17 cellular contexts compared by ENCODE assay signal in the genomic region with DNA sequence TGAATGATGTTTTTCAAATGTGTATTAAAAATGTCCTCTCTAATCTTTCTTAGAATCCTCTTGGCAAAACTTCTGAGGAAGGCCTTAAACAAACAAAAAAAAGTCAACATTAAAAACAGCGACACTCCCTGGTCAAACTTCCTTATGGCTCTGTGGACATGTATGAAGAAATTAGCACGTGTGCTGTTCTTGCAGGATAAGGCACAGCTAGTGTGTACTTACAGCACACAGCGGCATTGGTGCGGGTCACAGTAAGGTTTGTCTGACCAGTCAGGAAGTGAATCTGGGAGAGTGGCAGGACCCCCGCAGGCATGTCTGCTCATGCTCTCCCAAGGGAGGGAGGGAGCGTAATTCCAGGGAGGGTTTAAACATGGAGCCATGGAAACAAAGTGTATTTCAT. TPM values are rescaled to one million over a fixed set of nuclear protein-coding genes. Genes with fewer than 3 reads are reported as not detected.
DNase-seq lines count a peak whose midpoint lies in the region; ATAC-seq and TF ChIP-seq lines count a peak whose summit lies in the region.
"Had no signal": no experiment of that assay in that cellular context is flagged by ENCODE, and none has a peak within 500 bp of the region (broad histone marks: within the 10 kb centered on the region; RNA-seq: fewer than 3 reads in every experiment).

No MANE protein-coding gene starts in this region.

- DNase-seq in HFFc6 (no peak), astrocyte of the cerebellum (ENCODE audit: low read depth) (peak; percentile 1), T-helper 17 cell (no peak), SW 1271 (lab: John Stamatoyannopoulos, UW) (no peak)
- no peak for DNase-seq in stimulated activated naive CD4-positive, alpha-beta T cell treated with Interleukin-2 at 50 U/mL for 16 hours (lab: John Stamatoyannopoulos, UW)
- DNase-seq: activated CD8-positive, alpha-beta memory T cell treated with anti-CD3 and anti-CD28 coated beads, Interleukin-2, amount 10 ng/mL, durations not matched to agents 7 days and 5 days; activated naive CD4-positive, alpha-beta T cell treated with anti-CD3 and anti-CD28 coated beads for 36 hours; NCI-H1105 treated with DMSO at 0.1 percent for 48 hours; NCI-H524 treated with DMSO at 0.1 percent for 48 hours; psoas muscle; stimulated activated CD4-positive, alpha-beta T cell treated with anti-CD3 and anti-CD28 coated beads, Interleukin-2, amount 100 ng/mL, for 24 hours had no signal

- TF ChIP-seq CTCF in 22Rv1 (IDR thresholded peaks at IDR 0.05): peak; percentile 71
- peak; percentile 55 for TF ChIP-seq CTCF in HFFc6 (IDR thresholded peaks at IDR 0.05)
- TF ChIP-seq CTCF in astrocyte of the cerebellum (IDR thresholded peaks at IDR 0.05; ENCODE audit: low read depth, low read length, missing control alignments): peak; percentile 17
- peak; percentile 31 for TF ChIP-seq CTCF in liver (IDR thresholded peaks at IDR 0.05; ENCODE audit: low read depth, low read length, missing input control)

- ATAC-seq in T-helper 17 cell (no peak), GM21825 (IDR thresholded peaks at IDR 0.05; ENCODE audit: unreplicated experiment) (no peak)
- ATAC-seq: activated CD8-positive, alpha-beta memory T cell treated with anti-CD3 and anti-CD28 coated beads, Interleukin-2, amount 10 ng/mL, durations not matched to agents 7 days and 5 days; esophagus mucosa; Right ventricle myocardium inferior had no signal

- WGBS in liver: 50% methylated on average over 6 of the region's 6 CpGs

- H3K36me3 Mint-ChIP-seq in HFFc6 (ENCODE audit: low read depth) (no peaks in the 10 kb centered on the region), T-helper 17 cell (ENCODE audit: low read depth) (no peaks in the 10 kb centered on the region)
- H3K36me3 Mint-ChIP-seq: activated CD8-positive, alpha-beta memory T cell treated with anti-CD3 and anti-CD28 coated beads, Interleukin-2, amount 10 ng/mL, durations not matched to agents 7 days and 5 days had no signal

- no peak overlapping the region for H3K9ac ChIP-seq in liver (ENCODE audit: low read depth in 1 of 2, low read length in 2 of 2)

- H3K27me3 ChIP-seq in liver (ENCODE audit: control insufficient read depth in 4 of 4, insufficient read depth in 4 of 4, low read length in 3 of 4): no peaks in the 10 kb centered on the region

- TF ChIP-seq RAD21 in liver (IDR thresholded peaks at IDR 0.05): peak; percentile 41 to 56

- H3K27me3 Mint-ChIP-seq in HFFc6 (ENCODE audit: insufficient read depth) (no peaks in the 10 kb centered on the region), T-helper 17 cell (peaks cover 22% of the 10 kb centered on the region)

- H3K36me3 ChIP-seq in liver (ENCODE audit: control insufficient read depth in 4 of 4, insufficient read depth in 3 of 4, low read depth in 1 of 4, low read length in 3 of 4): peaks cover 0 to 29% (median 24%) of the 10 kb centered on the region in 4 donors

- H3K4me1 Mint-ChIP-seq in HFFc6 (ENCODE audit: low read depth): peaks cover 10% of the 10 kb centered on the region
- H3K4me1 Mint-ChIP-seq in T-helper 17 cell: peaks cover 2% of the 10 kb centered on the region
- H3K4me1 Mint-ChIP-seq: activated CD8-positive, alpha-beta memory T cell treated with anti-CD3 and anti-CD28 coated beads, Interleukin-2, amount 10 ng/mL, durations not matched to agents 7 days and 5 days; B cell had no signal

- in situ Hi-C loops in astrocyte of the cerebellum (cut with HindIII; ENCODE audit: low sequenced_read_pairs): no loop called here

- H3K27ac ChIP-seq in 22Rv1 (no peak overlapping the region; the same call in 1 of the 2 replicates), liver (ENCODE audit: low read depth in 1 of 2, low read length in 2 of 2) (peak overlapping the region; percentile 53 to 68)
- H3K27ac ChIP-seq: psoas muscle had no signal

- no peaks in the 10 kb centered on the region for H3K9me3 ChIP-seq in liver (ENCODE audit: control insufficient read depth in 4 of 4, low read length in 3 of 4)
- no peaks in the 10 kb centered on the region for H3K9me3 ChIP-seq in T-helper 17 cell (ENCODE audit: control insufficient read depth, low read length, poor library complexity, severe bottlenecking)

- H3K4me3 ChIP-seq in astrocyte of the cerebellum (ENCODE audit: low read depth, low read length) (no peak overlapping the region), liver (ENCODE audit: low read depth in 1 of 3, low read length in 3 of 3) (no peak overlapping the region)
- H3K4me3 ChIP-seq: psoas muscle had no signal

- peaks cover 4% of the 10 kb centered on the region; the same call in 1 of the 2 replicates for H3K9me3 Mint-ChIP-seq in HFFc6
- H3K9me3 Mint-ChIP-seq: activated naive CD4-positive, alpha-beta T cell treated with anti-CD3 and anti-CD28 coated beads for 36 hours had no signal

- no peak overlapping the region for H3K4me3 Mint-ChIP-seq in HFFc6
- no peak overlapping the region for H3K4me3 Mint-ChIP-seq in T-helper 17 cell
- H3K4me3 Mint-ChIP-seq: activated CD8-positive, alpha-beta memory T cell treated with anti-CD3 and anti-CD28 coated beads, Interleukin-2, amount 10 ng/mL, durations not matched to agents 7 days and 5 days; activated naive CD4-positive, alpha-beta T cell treated with anti-CD3 and anti-CD28 coated beads for 36 hours; B cell had no signal

- H3K27ac Mint-ChIP-seq in HFFc6 (no peak overlapping the region), T-helper 17 cell (no peak overlapping the region)
- H3K27ac Mint-ChIP-seq: activated CD8-positive, alpha-beta memory T cell treated with anti-CD3 and anti-CD28 coated beads, Interleukin-2, amount 10 ng/mL, durations not matched to agents 7 days and 5 days; activated naive CD4-positive, alpha-beta T cell treated with anti-CD3 and anti-CD28 coated beads for 36 hours; B cell had no signal

- peaks cover 0 to 33% (median 12%) of the 10 kb centered on the region in 4 donors for H3K4me1 ChIP-seq in liver (ENCODE audit: control insufficient read depth in 4 of 4, insufficient read depth in 4 of 4, low read length in 3 of 4)
- H3K4me1 ChIP-seq: psoas muscle had no signal

TF ChIP-seq in liver, 16 proteins besides CTCF, POLR2A, EP300 and RAD21:
- peak; percentile 33 to 46 for TF ChIP-seq HNF4A (conservative IDR thresholded peaks at IDR 0.05)
- TF ChIP-seq FOXA2 (IDR thresholded peaks at IDR 0.05): peak; percentile 11
- TF ChIP-seq, protein P1, sequence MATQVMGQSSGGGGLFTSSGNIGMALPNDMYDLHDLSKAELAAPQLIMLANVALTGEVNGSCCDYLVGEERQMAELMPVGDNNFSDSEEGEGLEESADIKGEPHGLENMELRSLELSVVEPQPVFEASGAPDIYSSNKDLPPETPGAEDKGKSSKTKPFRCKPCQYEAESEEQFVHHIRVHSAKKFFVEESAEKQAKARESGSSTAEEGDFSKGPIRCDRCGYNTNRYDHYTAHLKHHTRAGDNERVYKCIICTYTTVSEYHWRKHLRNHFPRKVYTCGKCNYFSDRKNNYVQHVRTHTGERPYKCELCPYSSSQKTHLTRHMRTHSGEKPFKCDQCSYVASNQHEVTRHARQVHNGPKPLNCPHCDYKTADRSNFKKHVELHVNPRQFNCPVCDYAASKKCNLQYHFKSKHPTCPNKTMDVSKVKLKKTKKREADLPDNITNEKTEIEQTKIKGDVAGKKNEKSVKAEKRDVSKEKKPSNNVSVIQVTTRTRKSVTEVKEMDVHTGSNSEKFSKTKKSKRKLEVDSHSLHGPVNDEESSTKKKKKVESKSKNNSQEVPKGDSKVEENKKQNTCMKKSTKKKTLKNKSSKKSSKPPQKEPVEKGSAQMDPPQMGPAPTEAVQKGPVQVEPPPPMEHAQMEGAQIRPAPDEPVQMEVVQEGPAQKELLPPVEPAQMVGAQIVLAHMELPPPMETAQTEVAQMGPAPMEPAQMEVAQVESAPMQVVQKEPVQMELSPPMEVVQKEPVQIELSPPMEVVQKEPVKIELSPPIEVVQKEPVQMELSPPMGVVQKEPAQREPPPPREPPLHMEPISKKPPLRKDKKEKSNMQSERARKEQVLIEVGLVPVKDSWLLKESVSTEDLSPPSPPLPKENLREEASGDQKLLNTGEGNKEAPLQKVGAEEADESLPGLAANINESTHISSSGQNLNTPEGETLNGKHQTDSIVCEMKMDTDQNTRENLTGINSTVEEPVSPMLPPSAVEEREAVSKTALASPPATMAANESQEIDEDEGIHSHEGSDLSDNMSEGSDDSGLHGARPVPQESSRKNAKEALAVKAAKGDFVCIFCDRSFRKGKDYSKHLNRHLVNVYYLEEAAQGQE (IDR thresholded peaks at IDR 0.05): no peak
- TF ChIP-seq, protein P2, sequence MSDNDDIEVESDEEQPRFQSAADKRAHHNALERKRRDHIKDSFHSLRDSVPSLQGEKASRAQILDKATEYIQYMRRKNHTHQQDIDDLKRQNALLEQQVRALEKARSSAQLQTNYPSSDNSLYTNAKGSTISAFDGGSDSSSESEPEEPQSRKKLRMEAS (IDR thresholded peaks at IDR 0.05): no peak
- TF ChIP-seq SP1 (IDR thresholded peaks at IDR 0.05): peak; percentile 27
- TF ChIP-seq RXRA (IDR thresholded peaks at IDR 0.05): peak; percentile 27 to 50
- TF ChIP-seq YY1 (IDR thresholded peaks at IDR 0.05): peak; percentile 17
TF ChIP-seq in liver: peak in this region for 5.

RNA-seq across cellular contexts. Expression of a gene that starts 38.8 kb away (rescaled TPM):
- total RNA-seq in HFFc6 (2021; fragmentation: NEBNext Ultra II Directional; extraction: Animal tissue kit (Norgen Biotek cat#: 25700)): under 1 TPM in 4 of 6 experiments, not detected in 2; 0.12 to 0.33 (median 0.21) TPM
- total RNA-seq in liver: 100 to 1,000 TPM in 1 of 2 donors, under 1 TPM in 1; 0.79 to 407 TPM
- polyA plus RNA-seq in liver: 1,000 to 10,000 TPM in 1 of 2 donors, 100 to 1,000 TPM in 1; 471 to 1,107 TPM
- under 1 TPM; 0.21 to 0.45 TPM for total RNA-seq in T-helper 17 cell
- total RNA-seq: activated naive CD4-positive, alpha-beta T cell treated with anti-CD3 and anti-CD28 coated beads for 36 hours had no signal

Comparison
In these comparisons a context has a peak if more than half of its experiments do, and no peak if none do; other contexts are left out.
1. CTCF ChIP-seq: peak in every context shown above with its lines; median percentile 71 in 22Rv1; 55 in HFFc6; 31 in liver; 17 in astrocyte of the cerebellum.